Comparison of ENCODE assay signal across 13 cellular contexts in genomic region chr1:233615571-233615970, GRCh38. TPM values are rescaled to one million over a fixed set of nuclear protein-coding genes. Genes with fewer than 3 reads are reported as not detected.
DNase-seq lines count a peak whose midpoint lies in the region; ATAC-seq and TF ChIP-seq lines count a peak whose summit lies in the region.
"Had no signal": no experiment of that assay in that cellular context is flagged by ENCODE, and none has a peak within 500 bp of the region (broad histone marks: within the 10 kb centered on the region; RNA-seq: fewer than 3 reads in every experiment).

No MANE protein-coding gene starts in this region.

- H3K27me3 Mint-ChIP-seq in T-helper 2 cell treated with Interferon-gamma antibody and Interleukin-4, amounts not matched to agents 5 μg/mL and 100 μg/mL, for 36 hours (ENCODE audit: low read depth) = peaks cover 54% of the 10 kb centered on the region

- peaks cover 15% of the 10 kb centered on the region for H3K27me3 ChIP-seq in adipocyte (replicated peaks; ENCODE audit: control insufficient read depth, insufficient read depth, low read length)
- H3K27me3 ChIP-seq in stomach = peaks cover 0 to 40% (median 0%) of the 10 kb centered on the region in 3 donors

- no peak for ATAC-seq in GM19351 (IDR thresholded peaks at IDR 0.05; ENCODE audit: unreplicated experiment)
- ATAC-seq: activated T-cell treated with anti-CD3 and anti-CD28 coated beads, Interleukin-2, amount 50 U/mL, for 72 hours had no signal

- peaks cover 12% of the 10 kb centered on the region for H3K36me3 Mint-ChIP-seq in T-helper 2 cell treated with Interferon-gamma antibody and Interleukin-4, amounts not matched to agents 5 μg/mL and 100 μg/mL, for 36 hours (ENCODE audit: low read depth)
- H3K36me3 Mint-ChIP-seq: IgD-negative memory B cell, memory B cell had no signal

- peaks cover 20% of the 10 kb centered on the region for H3K4me1 Mint-ChIP-seq in T-helper 2 cell treated with Interferon-gamma antibody and Interleukin-4, amounts not matched to agents 5 μg/mL and 100 μg/mL, for 36 hours (ENCODE audit: low read depth)
- H3K4me1 Mint-ChIP-seq: IgD-negative memory B cell had no signal

- no peaks in the 10 kb centered on the region for H3K36me3 ChIP-seq in adipocyte (ENCODE audit: control insufficient read depth, insufficient read depth, low read length, severe bottlenecking)
- H3K36me3 ChIP-seq in stomach = no peaks in the 10 kb centered on the region

- no peak for TF ChIP-seq POLR2A in stomach (IDR thresholded peaks at IDR 0.05)

- WGBS in stomach, 5 donors = 29 to 55% (median 37%) methylated on average over 3 of the region's 3 CpGs

- intact Hi-C loops in stomach (cut with DNase I; ENCODE audit: low total_unique reads) = no loop called here

- no peak for TF ChIP-seq CTCF in stomach (IDR thresholded peaks at IDR 0.05)

- H3K4me3 ChIP-seq in adipocyte (ENCODE audit: low read length) (peak overlapping the region; percentile 76), iPS-11a (ENCODE audit: low read depth, low read length) (peak overlapping the region; percentile 81), stomach (peak overlapping the region; percentile 55 to 61 (median 56))

- DNase-seq in T-helper 2 cell treated with Interferon-gamma antibody and Interleukin-4, amounts not matched to agents 5 μg/mL and 100 μg/mL, for 36 hours (ENCODE audit: low spot score) = no peak
- DNase-seq in T-helper 2 cell (no peak), adipocyte (ENCODE audit: low read depth) (no peak), stomach (no peak), H4 (ENCODE audit: low spot score) (no peak)
- DNase-seq in stimulated activated CD4-positive, alpha-beta T cell treated with anti-CD3 and anti-CD28 coated beads, Interleukin-2, amount 100 ng/mL, for 48 hours = no peak
- DNase-seq: activated T-cell treated with anti-CD3 and anti-CD28 coated beads, Interleukin-2, amount 50 U/mL, for 72 hours; NCI-H345; SW 1271 had no signal

- H3K4me1 ChIP-seq in adipocyte (ENCODE audit: control insufficient read depth, insufficient read depth, low read length) (peaks cover 3% of the 10 kb centered on the region), stomach (peaks cover 5 to 21% (median 11%) of the 10 kb centered on the region in 4 donors)

- H3K4me3 Mint-ChIP-seq in T-helper 2 cell treated with Interferon-gamma antibody and Interleukin-4, amounts not matched to agents 5 μg/mL and 100 μg/mL, for 36 hours = peak overlapping the region; percentile 85
- H3K4me3 Mint-ChIP-seq: memory B cell had no signal

- H3K9me3 Mint-ChIP-seq in T-helper 2 cell treated with Interferon-gamma antibody and Interleukin-4, amounts not matched to agents 5 μg/mL and 100 μg/mL, for 36 hours = no peaks in the 10 kb centered on the region
- H3K9me3 Mint-ChIP-seq: activated T-cell treated with anti-CD3 and anti-CD28 coated beads, Interleukin-2, amount 50 U/mL, for 72 hours had no signal

- H3K9ac ChIP-seq in adipocyte (ENCODE audit: low read length) = no peak overlapping the region

- H3K9me3 ChIP-seq in adipocyte (ENCODE audit: control insufficient read depth, low read length) = no peaks in the 10 kb centered on the region
- no peaks in the 10 kb centered on the region for H3K9me3 ChIP-seq in stomach

- TF ChIP-seq EP300 in stomach (IDR thresholded peaks at IDR 0.05) = no peak

- peak overlapping the region in 4 of 5 donors; percentile 84 to 91 (median 88) for H3K27ac ChIP-seq in stomach

- H3K27ac Mint-ChIP-seq in T-helper 2 cell treated with Interferon-gamma antibody and Interleukin-4, amounts not matched to agents 5 μg/mL and 100 μg/mL, for 36 hours = no peak overlapping the region
- H3K27ac Mint-ChIP-seq: memory B cell had no signal

RNA-seq across cellular contexts. Expression of gene KCNK1, which starts 1.7 kb away (rescaled TPM):
- total RNA-seq in stomach = 10 to 100 TPM in 2 of 5 donors, 1 to 10 TPM in 3; 4.1 to 52.5 (median 5.8) TPM
- polyA plus RNA-seq in stomach = 10 to 100 TPM in 2 of 3 donors, 1 to 10 TPM in 1; 7.6 to 20.9 (median 11.5) TPM
- total RNA-seq in H4 (2014; rRNA removed; shearing (Covaris generic)) = 1.3 and 1.8 TPM in 2 replicates
- polyA plus RNA-seq: IgD-negative memory B cell had no signal
